Comparison of ENCODE assay signal across 8 cellular contexts in the genomic region with DNA sequence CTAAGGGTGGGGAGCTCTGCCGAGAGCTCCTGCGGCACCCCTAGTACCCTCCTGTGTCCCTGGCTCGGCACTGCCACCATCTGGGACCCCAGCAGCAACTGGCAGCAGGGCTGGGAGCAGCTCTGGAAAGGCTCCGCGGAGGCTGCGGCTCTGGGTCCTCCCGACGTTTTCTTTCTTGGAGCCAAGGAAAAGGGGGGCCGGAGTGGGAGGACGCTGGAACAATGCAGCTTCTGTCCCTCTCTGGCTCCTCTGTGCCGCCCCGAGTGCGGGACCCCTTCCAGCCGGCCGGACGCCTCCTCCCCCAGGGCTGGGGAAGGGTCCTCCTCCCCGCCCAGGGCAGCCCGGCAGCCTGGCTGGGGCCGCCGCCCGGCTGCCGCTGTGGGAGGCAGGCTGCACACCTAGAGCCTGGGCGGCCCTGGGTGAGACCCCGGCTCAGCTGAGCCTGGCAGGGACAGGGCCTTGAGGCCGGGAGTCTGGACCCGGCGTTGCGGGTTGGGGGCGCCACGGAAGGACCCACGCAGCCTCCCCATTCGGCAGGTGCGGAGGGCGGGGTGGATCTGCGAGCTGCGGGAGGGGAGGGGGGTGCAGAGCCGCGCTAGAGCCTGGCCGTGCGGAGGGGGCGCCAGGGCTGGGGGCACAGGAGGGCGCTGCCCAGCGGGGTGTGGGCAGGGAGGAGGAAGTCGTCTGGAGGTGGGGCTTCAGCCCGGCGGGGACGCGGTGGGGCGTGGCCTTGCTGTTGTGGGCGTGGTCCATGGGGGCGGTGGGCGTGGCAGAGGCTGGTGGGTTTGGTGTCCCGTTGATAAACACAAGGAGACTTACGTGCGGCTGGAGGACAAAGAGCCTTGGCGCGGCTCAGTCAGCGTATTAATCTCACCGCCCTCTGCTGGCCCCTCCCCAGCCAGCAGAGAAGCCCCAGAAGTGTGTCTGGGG. TPM values are rescaled to one million over a fixed set of nuclear protein-coding genes. Genes with fewer than 3 reads are reported as not detected.
DNase-seq lines count a peak whose midpoint lies in the region; ATAC-seq and TF ChIP-seq lines count a peak whose summit lies in the region.

No MANE protein-coding gene starts in this region.

- H3K9me3 ChIP-seq in HUES64 (ENCODE audit: insufficient read depth, low read depth, low read length), result no peaks in the 10 kb centered on the region
- H3K9me3 ChIP-seq in effector memory CD4-positive, alpha-beta T cell (ENCODE audit: control insufficient read depth, low read length), result no peaks in the 10 kb centered on the region

- H3K4me1 ChIP-seq in HUES64 (ENCODE audit: insufficient read depth, low read length), result peaks cover 16% of the 10 kb centered on the region; the same call in 1 of the 2 replicates
- peaks cover 6% of the 10 kb centered on the region for H3K4me1 ChIP-seq in effector memory CD4-positive, alpha-beta T cell (ENCODE audit: control insufficient read depth, insufficient read depth, low read length, poor library complexity, severe bottlenecking)

- H3K9ac ChIP-seq in HUES64 (ENCODE audit: low read depth, low read length), result peak overlapping the region; percentile 65

- ATAC-seq in memory B cell (ENCODE audit: low read depth) (peak; percentile 77), GM21825 (IDR thresholded peaks at IDR 0.05; ENCODE audit: unreplicated experiment) (no peak)

- no peaks in the 10 kb centered on the region for H3K27me3 Mint-ChIP-seq in activated CD4-positive, alpha-beta memory T cell treated with anti-CD3 and anti-CD28 coated beads for 36 hours
- peaks cover 6% of the 10 kb centered on the region for H3K27me3 Mint-ChIP-seq in memory B cell

- no peak for TF ChIP-seq CTCF in AG10803 (conservative IDR thresholded peaks at IDR 0.05; ENCODE audit: low read length)

- no peaks in the 10 kb centered on the region for H3K9me3 Mint-ChIP-seq in activated CD4-positive, alpha-beta memory T cell treated with anti-CD3 and anti-CD28 coated beads for 36 hours
- H3K9me3 Mint-ChIP-seq in memory B cell, result no peaks in the 10 kb centered on the region

- DNase-seq in AG10803 (ENCODE audit: low read depth) (peak; percentile 43), memory B cell (ENCODE audit: low spot score in 2 of 2) (peak; percentile 70 to 83), NCI-H1105 (lab: John Stamatoyannopoulos, UW) (no peak)
- peak; percentile 74 for DNase-seq in activated CD4-positive, alpha-beta memory T cell treated with anti-CD3 and anti-CD28 coated beads for 36 hours
- peak; percentile 24 to 39 (median 37) for DNase-seq in effector memory CD4-positive, alpha-beta T cell
- DNase-seq in stimulated activated CD8-positive, alpha-beta memory T cell treated with anti-CD3 and anti-CD28 coated beads, Interleukin-12 subunit alpha, Interleukin-12 subunit beta, amount 100 ng/mL, for 1 hour (ENCODE audit: low read depth), result peak; percentile 28

- no peaks in the 10 kb centered on the region for H3K36me3 ChIP-seq in HUES64 (ENCODE audit: insufficient read depth, low read length)
- no peaks in the 10 kb centered on the region for H3K36me3 ChIP-seq in effector memory CD4-positive, alpha-beta T cell (ENCODE audit: control insufficient read depth, insufficient read depth, low read length)

- no peaks in the 10 kb centered on the region for H3K36me3 Mint-ChIP-seq in activated CD4-positive, alpha-beta memory T cell treated with anti-CD3 and anti-CD28 coated beads for 36 hours
- no peaks in the 10 kb centered on the region for H3K36me3 Mint-ChIP-seq in memory B cell

- WGBS in HUES64, result 8% methylated on average over 59 of the region's 59 CpGs

- CTCF ChIA-PET in activated CD4-positive, alpha-beta memory T cell treated with anti-CD3 and anti-CD28 coated beads for 36 hours (lab: Charles Lee), result no interaction called here

- intact Hi-C loops in activated CD4-positive, alpha-beta memory T cell treated with anti-CD3 and anti-CD28 coated beads for 36 hours (cut with micrococcal nuclease), result no loop called here

- H3K4me3 ChIP-seq in AG10803 (ENCODE audit: low read length), result no peak overlapping the region
- H3K4me3 ChIP-seq in HUES64 (ENCODE audit: low read length), result peak overlapping the region; percentile 51
- no peak overlapping the region for H3K4me3 ChIP-seq in effector memory CD4-positive, alpha-beta T cell (ENCODE audit: insufficient read depth, low read depth, low read length, poor library complexity, severe bottlenecking)

- H3K27ac ChIP-seq in HUES64 (ENCODE audit: low read depth, low read length), result peak overlapping the region; percentile 64
- H3K27ac ChIP-seq in effector memory CD4-positive, alpha-beta T cell (ENCODE audit: insufficient read depth, low read length, poor library complexity, severe bottlenecking), result no peak overlapping the region

- H3K27ac Mint-ChIP-seq in activated CD4-positive, alpha-beta memory T cell treated with anti-CD3 and anti-CD28 coated beads for 36 hours, result no peak overlapping the region
- no peak overlapping the region for H3K27ac Mint-ChIP-seq in memory B cell

- POLR2A ChIA-PET in activated CD4-positive, alpha-beta memory T cell treated with anti-CD3 and anti-CD28 coated beads for 36 hours (lab: Charles Lee), result no interaction called here

- H3K27me3 ChIP-seq in HUES64 (ENCODE audit: insufficient read depth, low read length), result no peaks in the 10 kb centered on the region
- H3K27me3 ChIP-seq in effector memory CD4-positive, alpha-beta T cell (replicated peaks; ENCODE audit: control insufficient read depth, insufficient read depth, low read length, poor library complexity, severe bottlenecking), result no peaks in the 10 kb centered on the region

- H3K4me1 Mint-ChIP-seq in activated CD4-positive, alpha-beta memory T cell treated with anti-CD3 and anti-CD28 coated beads for 36 hours (ENCODE audit: low read depth), result no peaks in the 10 kb centered on the region
- no peaks in the 10 kb centered on the region for H3K4me1 Mint-ChIP-seq in memory B cell

- no peak overlapping the region for H3K4me3 Mint-ChIP-seq in activated CD4-positive, alpha-beta memory T cell treated with anti-CD3 and anti-CD28 coated beads for 36 hours
- H3K4me3 Mint-ChIP-seq in memory B cell, result peak overlapping the region; percentile 8

RNA-seq across cellular contexts. Expression of a gene that starts 15.1 kb away (rescaled TPM):
- 13.6 TPM for polyA plus RNA-seq in HUES64 (2013, experiment 1 of 2)
- 18.6 TPM for polyA plus RNA-seq in HUES64 (2013, experiment 2 of 2)
- 10 to 100 TPM; 10.6 to 11.3 TPM for total RNA-seq in activated CD4-positive, alpha-beta memory T cell treated with anti-CD3 and anti-CD28 coated beads for 36 hours

RNA-seq across cellular contexts. Expression of a gene that starts 21.1 kb away (rescaled TPM):
- 18.7 TPM for polyA plus RNA-seq in HUES64 (2013, experiment 1 of 2)
- 12.0 TPM for polyA plus RNA-seq in HUES64 (2013, experiment 2 of 2)
- total RNA-seq in activated CD4-positive, alpha-beta memory T cell treated with anti-CD3 and anti-CD28 coated beads for 36 hours, result 10 to 100 TPM; 14.5 to 15.2 TPM

RNA-seq across cellular contexts. Expression of a gene that starts 31.0 kb away (rescaled TPM):
- polyA plus RNA-seq in HUES64 (2013, experiment 1 of 2), result 0.30 TPM
- polyA plus RNA-seq in HUES64 (2013, experiment 2 of 2), result 0.32 TPM
- 1 to 10 TPM; 1.4 to 2.4 TPM for total RNA-seq in activated CD4-positive, alpha-beta memory T cell treated with anti-CD3 and anti-CD28 coated beads for 36 hours

RNA-seq across cellular contexts. Expression of a gene that starts 38.6 kb away (rescaled TPM):
- polyA plus RNA-seq in HUES64 (2013, experiment 1 of 2), result not detected
- polyA plus RNA-seq in HUES64 (2013, experiment 2 of 2), result 0.06 TPM
- not detected for total RNA-seq in activated CD4-positive, alpha-beta memory T cell treated with anti-CD3 and anti-CD28 coated beads for 36 hours

RNA-seq across cellular contexts. Expression of a gene that starts 57.5 kb away (rescaled TPM):
- polyA plus RNA-seq in HUES64 (2013, experiment 1 of 2), result 12.8 TPM
- 8.4 TPM for polyA plus RNA-seq in HUES64 (2013, experiment 2 of 2)
- 10 to 100 TPM; 13.9 to 14.3 TPM for total RNA-seq in activated CD4-positive, alpha-beta memory T cell treated with anti-CD3 and anti-CD28 coated beads for 36 hours
